30 cellular contexts compared by ENCODE assay signal in genomic region chr5:10788358-10788757, GRCh38.
"Had no signal": no experiment of that assay in that cellular context is flagged by ENCODE, and none has a peak within 500 bp of the region (broad histone marks: within the 10 kb centered on the region; RNA-seq: fewer than 3 reads in every experiment).

No MANE protein-coding gene starts in this region.

- H3K4me1 ChIP-seq: gastroesophageal sphincter, pancreas, prostate gland, thyroid gland, upper lobe of right lung had no signal

- H3K27me3 ChIP-seq: esophagus squamous epithelium, gastroesophageal sphincter, pancreas, sigmoid colon, thyroid gland, upper lobe of right lung had no signal

- H3K4me1 Mint-ChIP-seq: naive B cell had no signal

- H3K36me3 ChIP-seq: esophagus squamous epithelium, gastroesophageal sphincter, pancreas, prostate gland, sigmoid colon, thyroid gland, upper lobe of right lung, WERI-Rb-1 had no signal

- DNase-seq: activated CD4-positive, alpha-beta T cell treated with anti-CD3 and anti-CD28 coated beads for 48 hours; activated CD4-positive, alpha-beta T cell treated with anti-CD3 and anti-CD28 coated beads, Interleukin-2, amount 50 U/mL, for 48 hours; activated CD8-positive, alpha-beta memory T cell treated with anti-CD3 and anti-CD28 coated beads for 24 hours; activated gamma-delta T cell; activated naive CD4-positive, alpha-beta T cell treated with anti-CD3 and anti-CD28 coated beads, Interleukin-2, amount 10 ng/mL, durations not matched to agents 7 days and 5 days; activated naive CD8-positive, alpha-beta T cell treated with anti-CD3 and anti-CD28 coated beads, Interleukin-2, amount 10 ng/mL, durations not matched to agents 7 days and 5 days; effector CD4-positive, alpha-beta T cell; esophagus squamous epithelium; immature natural killer cell; kidney; mammary epithelial cell; naive B cell; pancreas; retina; sigmoid colon; small intestine; stimulated activated CD4-positive, alpha-beta T cell treated with anti-CD3 and anti-CD28 coated beads, Interleukin-1b, Interleukin-23, amount 100 ng/mL, for 48 hours; stimulated activated CD4-positive, alpha-beta T cell treated with anti-CD3 and anti-CD28 coated beads, Interleukin-4, amount 100 ng/mL, for 4 hours; stimulated activated CD8-positive, alpha-beta memory T cell treated with anti-CD3 and anti-CD28 coated beads, Interleukin-4, amount 100 ng/mL, for 48 hours; stimulated activated naive CD8-positive, alpha-beta T cell treated with anti-CD3 and anti-CD28 coated beads, Interleukin-15, amount 100 ng/mL, for 72 hours; thyroid gland; upper lobe of right lung; WERI-Rb-1 had no signal

- H3K9me3 ChIP-seq: esophagus squamous epithelium, gastroesophageal sphincter, pancreas, prostate gland, sigmoid colon, thyroid gland, upper lobe of right lung had no signal

- H3K36me3 Mint-ChIP-seq: activated naive CD4-positive, alpha-beta T cell treated with anti-CD3 and anti-CD28 coated beads, Interleukin-2, amount 10 ng/mL, durations not matched to agents 7 days and 5 days; activated naive CD8-positive, alpha-beta T cell treated with anti-CD3 and anti-CD28 coated beads, Interleukin-2, amount 10 ng/mL, durations not matched to agents 7 days and 5 days; naive B cell; stimulated activated memory B cell treated with anti-CD40 and anti-IgM and Interleukin-4, amounts not matched to agents 10 μg/mL and 1 μg/mL and 100 μg/mL, for 72 hours had no signal

- H3K27me3 Mint-ChIP-seq: activated naive CD4-positive, alpha-beta T cell treated with anti-CD3 and anti-CD28 coated beads, Interleukin-2, amount 10 ng/mL, durations not matched to agents 7 days and 5 days; central memory CD8-positive, alpha-beta T cell; dendritic cell treated with granulocyte-macrophage colony-stimulating factor and Interleukin-4, amounts not matched to agents 40 ng/mL and 50 ng/mL, for 4 days; naive B cell; stimulated activated memory B cell treated with anti-CD40 and anti-IgM and Interleukin-4, amounts not matched to agents 10 μg/mL and 1 μg/mL and 100 μg/mL, for 72 hours; stimulated activated naive CD8-positive, alpha-beta T cell treated with anti-CD3 and anti-CD28 coated beads, Interleukin-15, amount 100 ng/mL, for 72 hours had no signal

- H3K27ac ChIP-seq: gastroesophageal sphincter, pancreas, prostate gland, thyroid gland, upper lobe of right lung, WERI-Rb-1 had no signal

- H3K9me3 Mint-ChIP-seq: activated naive CD4-positive, alpha-beta T cell treated with anti-CD3 and anti-CD28 coated beads, Interleukin-2, amount 10 ng/mL, durations not matched to agents 7 days and 5 days; activated naive CD8-positive, alpha-beta T cell treated with anti-CD3 and anti-CD28 coated beads, Interleukin-2, amount 10 ng/mL, durations not matched to agents 7 days and 5 days; central memory CD8-positive, alpha-beta T cell; dendritic cell treated with granulocyte-macrophage colony-stimulating factor and Interleukin-4, amounts not matched to agents 40 ng/mL and 50 ng/mL, for 4 days; naive B cell; stimulated activated memory B cell treated with anti-CD40 and anti-IgM and Interleukin-4, amounts not matched to agents 10 μg/mL and 1 μg/mL and 100 μg/mL, for 72 hours; stimulated activated naive CD8-positive, alpha-beta T cell treated with anti-CD3 and anti-CD28 coated beads, Interleukin-15, amount 100 ng/mL, for 72 hours had no signal

- H3K27ac Mint-ChIP-seq: activated naive CD4-positive, alpha-beta T cell treated with anti-CD3 and anti-CD28 coated beads, Interleukin-2, amount 10 ng/mL, durations not matched to agents 7 days and 5 days; activated naive CD8-positive, alpha-beta T cell treated with anti-CD3 and anti-CD28 coated beads, Interleukin-2, amount 10 ng/mL, durations not matched to agents 7 days and 5 days; dendritic cell treated with granulocyte-macrophage colony-stimulating factor and Interleukin-4, amounts not matched to agents 40 ng/mL and 50 ng/mL, for 4 days; immature natural killer cell; stimulated activated memory B cell treated with anti-CD40 and anti-IgM and Interleukin-4, amounts not matched to agents 10 μg/mL and 1 μg/mL and 100 μg/mL, for 72 hours; stimulated activated naive CD8-positive, alpha-beta T cell treated with anti-CD3 and anti-CD28 coated beads, Interleukin-15, amount 100 ng/mL, for 72 hours had no signal

- ATAC-seq: activated CD4-positive, CD25-positive, alpha-beta regulatory T cell treated with anti-CD3 and anti-CD28 coated beads, Interleukin-2, amount 50 U/mL, for 24 hours; gastroesophageal sphincter; left colon; stimulated activated memory B cell treated with anti-CD40 and anti-IgM and Interleukin-4, amounts not matched to agents 10 μg/mL and 1 μg/mL and 100 μg/mL, for 72 hours; stimulated activated naive CD8-positive, alpha-beta T cell treated with anti-CD3 and anti-CD28 coated beads, Interleukin-15, amount 100 ng/mL, for 72 hours; upper lobe of right lung had no signal

- H3K4me3 ChIP-seq: esophagus squamous epithelium, gastroesophageal sphincter, pancreas, prostate gland, sigmoid colon, thyroid gland, upper lobe of right lung had no signal

- H3K4me3 Mint-ChIP-seq: activated naive CD4-positive, alpha-beta T cell treated with anti-CD3 and anti-CD28 coated beads, Interleukin-2, amount 10 ng/mL, durations not matched to agents 7 days and 5 days; activated naive CD8-positive, alpha-beta T cell treated with anti-CD3 and anti-CD28 coated beads, Interleukin-2, amount 10 ng/mL, durations not matched to agents 7 days and 5 days; central memory CD8-positive, alpha-beta T cell; dendritic cell treated with granulocyte-macrophage colony-stimulating factor and Interleukin-4, amounts not matched to agents 40 ng/mL and 50 ng/mL, for 4 days; immature natural killer cell; naive B cell; stimulated activated memory B cell treated with anti-CD40 and anti-IgM and Interleukin-4, amounts not matched to agents 10 μg/mL and 1 μg/mL and 100 μg/mL, for 72 hours; stimulated activated naive CD8-positive, alpha-beta T cell treated with anti-CD3 and anti-CD28 coated beads, Interleukin-15, amount 100 ng/mL, for 72 hours had no signal
